Comparison of ENCODE assay signal across 8 cellular contexts in the genomic region with DNA sequence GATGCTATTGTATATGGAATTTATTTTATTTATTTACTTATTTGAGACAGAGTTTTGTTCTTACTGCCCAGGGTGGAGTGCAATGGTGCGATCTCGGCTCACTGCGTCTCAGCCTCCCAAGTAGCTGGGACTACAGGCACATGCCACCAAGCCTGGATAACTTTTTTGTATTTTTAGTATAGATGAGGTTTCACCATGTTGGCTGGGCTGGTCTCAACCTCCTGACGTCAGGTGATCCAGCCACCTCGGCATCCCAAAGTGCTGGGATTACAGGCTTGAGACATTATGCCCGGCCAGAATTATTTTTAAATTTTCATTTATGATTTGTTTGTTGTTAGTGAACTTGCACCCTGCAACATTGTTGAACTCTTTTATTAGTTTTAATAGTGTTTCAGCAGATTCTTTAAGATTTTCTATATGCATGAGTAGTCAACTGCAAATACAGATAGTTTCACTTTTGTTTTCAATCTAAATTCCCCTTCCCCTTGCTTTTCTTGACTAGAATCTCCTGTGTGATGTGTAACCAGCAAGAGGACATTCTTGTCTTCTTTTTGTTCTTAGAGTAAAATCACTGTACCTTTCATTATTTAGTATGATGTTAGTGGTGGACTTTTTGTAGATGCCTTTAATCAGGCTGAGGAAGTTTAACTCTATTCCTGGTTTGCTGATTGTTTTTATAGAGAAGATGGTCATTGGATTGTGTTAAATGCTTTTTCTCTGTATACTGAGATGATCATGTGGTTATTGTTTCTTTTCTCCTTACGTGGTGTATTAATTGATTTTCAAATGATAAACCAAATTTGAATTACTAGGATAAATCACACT. TPM values are rescaled to one million over a fixed set of nuclear protein-coding genes. Genes with fewer than 3 reads are reported as not detected.
DNase-seq lines count a peak whose midpoint lies in the region; ATAC-seq lines count a peak whose summit lies in the region.

No MANE protein-coding gene starts in this region.

- POLR2A ChIA-PET in activated CD4-positive, alpha-beta T cell treated with anti-CD3 and anti-CD28 coated beads for 36 hours (lab: Charles Lee): no interaction called here

- peak overlapping the region; percentile 86 for H3K27ac Mint-ChIP-seq in activated CD4-positive, alpha-beta T cell treated with anti-CD3 and anti-CD28 coated beads for 36 hours
- peak overlapping the region; percentile 79 to 94 for H3K27ac Mint-ChIP-seq in natural killer cell treated with Interleukin-12 subunit alpha and Interleukin-12 subunit beta and Interleukin-15 and Interleukin-18, amount 100 ng/mL, for 72 hours

- H3K27me3 Mint-ChIP-seq in activated CD4-positive, alpha-beta T cell treated with anti-CD3 and anti-CD28 coated beads for 36 hours: no peaks in the 10 kb centered on the region
- H3K27me3 Mint-ChIP-seq in natural killer cell treated with Interleukin-12 subunit alpha and Interleukin-12 subunit beta and Interleukin-15 and Interleukin-18, amount 100 ng/mL, for 72 hours: no peaks in the 10 kb centered on the region

- H3K4me3 Mint-ChIP-seq in activated CD4-positive, alpha-beta T cell treated with anti-CD3 and anti-CD28 coated beads for 36 hours: peak overlapping the region; percentile 56
- H3K4me3 Mint-ChIP-seq in natural killer cell treated with Interleukin-12 subunit alpha and Interleukin-12 subunit beta and Interleukin-15 and Interleukin-18, amount 100 ng/mL, for 72 hours: peak overlapping the region; percentile 82

- peaks cover 29% of the 10 kb centered on the region for H3K4me1 Mint-ChIP-seq in activated CD4-positive, alpha-beta T cell treated with anti-CD3 and anti-CD28 coated beads for 36 hours
- peaks cover 11 to 23% of the 10 kb centered on the region in 2 donors for H3K4me1 Mint-ChIP-seq in natural killer cell treated with Interleukin-12 subunit alpha and Interleukin-12 subunit beta and Interleukin-15 and Interleukin-18, amount 100 ng/mL, for 72 hours (ENCODE audit: low read depth in 2 of 2)

- no peak for DNase-seq in activated CD4-positive, alpha-beta T cell treated with anti-CD3 and anti-CD28 coated beads for 36 hours
- DNase-seq in activated CD4-positive, alpha-beta T cell treated with anti-CD3 and anti-CD28 coated beads for 1 hour: no peak
- peak; percentile 80 for DNase-seq in OCI-M1 (lab: John Stamatoyannopoulos, UW)
- no peak for DNase-seq in natural killer cell treated with Interleukin-12 subunit alpha and Interleukin-12 subunit beta and Interleukin-15 and Interleukin-18, amount 100 ng/mL, for 72 hours (ENCODE audit: low spot score)
- no peak for DNase-seq in stimulated activated CD4-positive, alpha-beta T cell treated with anti-CD3 and anti-CD28 coated beads, Interleukin-4, amount 100 ng/mL, for 4 hours
- no peak for DNase-seq in activated CD4-positive, alpha-beta T cell treated with anti-CD3 and anti-CD28 coated beads, Interleukin-2, amount 50 U/mL, for 1 hour
- no peak for DNase-seq in NOMO-1 treated with dmso at 0.1 percent for 144 hours (lab: John Stamatoyannopoulos, UW; ENCODE audit: unreplicated experiment)

- peak; percentile 90 for ATAC-seq in activated CD4-positive, alpha-beta T cell treated with anti-CD3 and anti-CD28 coated beads for 36 hours
- peak; percentile 85 for ATAC-seq in HG02678 (IDR thresholded peaks at IDR 0.05; ENCODE audit: unreplicated experiment)
- ATAC-seq in natural killer cell treated with Interleukin-12 subunit alpha and Interleukin-12 subunit beta and Interleukin-15 and Interleukin-18, amount 100 ng/mL, for 72 hours: peak; percentile 61 to 75

- CTCF ChIA-PET in activated CD4-positive, alpha-beta T cell treated with anti-CD3 and anti-CD28 coated beads for 36 hours (lab: Charles Lee): no interaction called here

- intact Hi-C loops in activated CD4-positive, alpha-beta T cell treated with anti-CD3 and anti-CD28 coated beads for 36 hours (cut with DNase I, micrococcal nuclease): loop anchor here in 1 of 2 experiments (2.0 kb wide), 1 partner anchor 28 kb away; the partner anchor contains the start of gene ZNF33A

- H3K36me3 Mint-ChIP-seq in activated CD4-positive, alpha-beta T cell treated with anti-CD3 and anti-CD28 coated beads for 36 hours (ENCODE audit: low read depth): peaks cover 75% of the 10 kb centered on the region
- H3K36me3 Mint-ChIP-seq in natural killer cell treated with Interleukin-12 subunit alpha and Interleukin-12 subunit beta and Interleukin-15 and Interleukin-18, amount 100 ng/mL, for 72 hours: peaks cover 29% of the 10 kb centered on the region

- peaks cover 13% of the 10 kb centered on the region for H3K9me3 Mint-ChIP-seq in activated CD4-positive, alpha-beta T cell treated with anti-CD3 and anti-CD28 coated beads for 36 hours (ENCODE audit: low read depth)
- H3K9me3 Mint-ChIP-seq in natural killer cell treated with Interleukin-12 subunit alpha and Interleukin-12 subunit beta and Interleukin-15 and Interleukin-18, amount 100 ng/mL, for 72 hours: no peaks in the 10 kb centered on the region

RNA-seq across cellular contexts. Expression of gene ZNF33A, which starts 27.8 kb away (rescaled TPM):
- total RNA-seq in activated CD4-positive, alpha-beta T cell treated with anti-CD3 and anti-CD28 coated beads for 36 hours: 10 to 100 TPM; 18.7 to 20.0 TPM
- 10 to 100 TPM; 26.4 to 29.6 TPM for total RNA-seq in natural killer cell treated with Interleukin-12 subunit alpha and Interleukin-12 subunit beta and Interleukin-15 and Interleukin-18, amount 100 ng/mL, for 72 hours

RNA-seq across cellular contexts. Expression of gene ZNF37A, which starts 55.8 kb away (rescaled TPM):
- total RNA-seq in activated CD4-positive, alpha-beta T cell treated with anti-CD3 and anti-CD28 coated beads for 36 hours: 10 to 100 TPM; 24.1 to 25.5 TPM
- 10 to 100 TPM; 23.8 to 27.8 TPM for total RNA-seq in natural killer cell treated with Interleukin-12 subunit alpha and Interleukin-12 subunit beta and Interleukin-15 and Interleukin-18, amount 100 ng/mL, for 72 hours
